Comparison of ENCODE assay signal across 15 cellular contexts in genomic region chr5:111681791-111682190, GRCh38.
DNase-seq lines count a peak whose midpoint lies in the region; ATAC-seq, FAIRE-seq and TF ChIP-seq lines count a peak whose summit lies in the region.
"Had no signal": no experiment of that assay in that cellular context is flagged by ENCODE, and none has a peak within 500 bp of the region (broad histone marks: within the 10 kb centered on the region; RNA-seq: fewer than 3 reads in every experiment).

No MANE protein-coding gene starts in this region.

- H3K4me1 ChIP-seq in endothelial cell of umbilical vein (ENCODE audit: control insufficient read depth, extremely low read depth, insufficient read depth, low read length) (peaks cover 27% of the 10 kb centered on the region), upper lobe of right lung (peaks cover 22% of the 10 kb centered on the region)

- BruUV-seq in endothelial cell of umbilical vein (replicated peaks; lab: Mats Ljungman, UMichigan) = no TSS peak

- peak overlapping the region; percentile 87 for H2AFZ ChIP-seq in endothelial cell of umbilical vein (ENCODE audit: low read depth, low read length)

- CTCF ChIA-PET in RWPE1 (lab: Yijun Ruan, JAX) (interaction anchor here (0.6 to 1.2 kb wide), 4 partner anchors 18 to 926 kb away, joined by 3 to 7 read pairs (median 4); no protein-coding TSS in a partner anchor), endothelial cell of umbilical vein (lab: Charles Lee) (interaction anchor here (1.0 to 3.7 kb wide), 7 partner anchors 13 to 150 kb away, joined by 3 to 30 read pairs (median 6); no protein-coding TSS in a partner anchor)

- POLR2A ChIA-PET in RWPE1 (lab: Yijun Ruan, JAX; ENCODE audit: low non-redundant PET) (no interaction called here), endothelial cell of umbilical vein (lab: Charles Lee) (interaction anchor here (1.0 to 1.1 kb wide), 2 partner anchors 118 to 131 kb away, joined by 5 to 6 read pairs; no protein-coding TSS in a partner anchor)

- H3K36me3 ChIP-seq in endothelial cell of umbilical vein (ENCODE audit: control insufficient read depth in 2 of 2, extremely low read depth in 1 of 2, insufficient read depth in 2 of 2, low read length in 2 of 2) (no peaks in the 10 kb centered on the region), upper lobe of right lung (no peaks in the 10 kb centered on the region)

- H3K9me3 Mint-ChIP-seq in mesothelial cell of epicardium = peaks cover 9% of the 10 kb centered on the region
- H3K9me3 Mint-ChIP-seq: CD4-positive, alpha-beta T cell; dendritic cell treated with granulocyte-macrophage colony-stimulating factor and Interleukin-4, amounts not matched to agents 40 ng/mL and 50 ng/mL, for 4 days; stimulated activated naive CD8-positive, alpha-beta T cell treated with anti-CD3 and anti-CD28 coated beads, Interleukin-15, Interleukin-2, amounts not matched to agents 100 ng/mL and 50 ng/mL, for 24 hours had no signal

- no peak for TF ChIP-seq CTCF in RWPE1 (conservative IDR thresholded peaks at IDR 0.05; ENCODE audit: low read depth)
- TF ChIP-seq CTCF in endothelial cell of umbilical vein (IDR thresholded peaks at IDR 0.05; ENCODE audit: extremely low read depth in 1 of 2, insufficient read depth in 1 of 2, low read depth in 1 of 2, low read length in 2 of 2) = no peak
- TF ChIP-seq CTCF in mesothelial cell of epicardium (IDR thresholded peaks at IDR 0.05; ENCODE audit: unreplicated experiment) = no peak
- no peak for TF ChIP-seq CTCF in upper lobe of right lung (IDR thresholded peaks at IDR 0.05)

- H3K4me3 Mint-ChIP-seq in mesothelial cell of epicardium = no peak overlapping the region
- H3K4me3 Mint-ChIP-seq: CD4-positive, alpha-beta T cell; dendritic cell treated with granulocyte-macrophage colony-stimulating factor and Interleukin-4, amounts not matched to agents 40 ng/mL and 50 ng/mL, for 4 days; stimulated activated naive CD8-positive, alpha-beta T cell treated with anti-CD3 and anti-CD28 coated beads, Interleukin-15, Interleukin-2, amounts not matched to agents 100 ng/mL and 50 ng/mL, for 24 hours had no signal

- peak overlapping the region; percentile 94 for H3K27ac Mint-ChIP-seq in mesothelial cell of epicardium
- H3K27ac Mint-ChIP-seq: CD4-positive, alpha-beta T cell; dendritic cell treated with granulocyte-macrophage colony-stimulating factor and Interleukin-4, amounts not matched to agents 40 ng/mL and 50 ng/mL, for 4 days; stimulated activated naive CD8-positive, alpha-beta T cell treated with anti-CD3 and anti-CD28 coated beads, Interleukin-15, Interleukin-2, amounts not matched to agents 100 ng/mL and 50 ng/mL, for 24 hours had no signal

- H3K9ac ChIP-seq in endothelial cell of umbilical vein (replicated peaks; ENCODE audit: extremely low read depth, insufficient read depth, low read length) = peak overlapping the region; percentile 58

- dilution Hi-C loops in endothelial cell of umbilical vein (cut with MboI; ENCODE audit: extremely low pct_ligation_motif_present, low sequenced_read_pairs) = no loop called here

- TF ChIP-seq POLR2A in endothelial cell of umbilical vein (IDR thresholded peaks at IDR 0.05; ENCODE audit: low read depth, low read length) = no peak

- H3K27ac ChIP-seq in RWPE1 (peak overlapping the region; percentile 86), endothelial cell of umbilical vein (ENCODE audit: insufficient read depth, low read depth, low read length) (peak overlapping the region; percentile 94), upper lobe of right lung (no peak overlapping the region)

- FAIRE-seq in endothelial cell of umbilical vein (lab: Jason Lieb, UNC) (no peak), urothelium cell line (lab: Jason Lieb, UNC) (no peak), GM19239 (lab: Jason Lieb, UNC) (no peak)
- FAIRE-seq: frontal cortex had no signal

- H3K9me3 ChIP-seq in endothelial cell of umbilical vein (replicated peaks; ENCODE audit: control insufficient read depth, insufficient read depth, low read length) = no peaks in the 10 kb centered on the region
- no peaks in the 10 kb centered on the region for H3K9me3 ChIP-seq in upper lobe of right lung

- H3K79me2 ChIP-seq in endothelial cell of umbilical vein (ENCODE audit: control insufficient read depth, insufficient read depth, low read length) = no peaks in the 10 kb centered on the region

- H3K4me2 ChIP-seq in endothelial cell of umbilical vein (ENCODE audit: insufficient read depth, low read length) = peak overlapping the region; percentile 53

- H4K20me1 ChIP-seq in endothelial cell of umbilical vein (replicated peaks; ENCODE audit: control insufficient read depth, extremely low read depth, insufficient read depth, low read length) = no peaks in the 10 kb centered on the region

- H3K36me3 Mint-ChIP-seq in mesothelial cell of epicardium = peaks cover 3% of the 10 kb centered on the region

- DNase-seq in RWPE1 (ENCODE audit: low spot score) (no peak), endothelial cell of umbilical vein (ENCODE audit: low read depth, low spot score) (no peak), mesothelial cell of epicardium (ENCODE audit: low spot score in 2 of 2, unreplicated experiment in 2 of 2) (no peak), upper lobe of right lung (no peak), urothelium cell line (ENCODE audit: low spot score) (no peak), T1000 (lab: John Stamatoyannopoulos, UW) (no peak), GM19239 (ENCODE audit: insufficient read length, low spot score) (no peak)
- DNase-seq: activated CD4-positive, CD25-positive, alpha-beta regulatory T cell; activated T-cell treated with anti-CD3 and anti-CD28 coated beads for 4 hours; CD4-positive, alpha-beta T cell; NCI-H2029 had no signal

- ATAC-seq in upper lobe of right lung (peak; percentile 9), HG03457 (IDR thresholded peaks at IDR 0.05; ENCODE audit: unreplicated experiment) (no peak)

- H3K4me3 ChIP-seq in endothelial cell of umbilical vein (replicated peaks in 1 of 3; ENCODE audit: insufficient read depth in 1 of 3, low read depth in 1 of 3, low read length in 3 of 3) (peak overlapping the region in 1 of 3 experiments; percentile 1), upper lobe of right lung (no peak overlapping the region)

- no peaks in the 10 kb centered on the region for H3K27me3 ChIP-seq in endothelial cell of umbilical vein (ENCODE audit: control insufficient read depth in 2 of 2, insufficient read depth in 2 of 2, low read length in 2 of 2)
- no peaks in the 10 kb centered on the region for H3K27me3 ChIP-seq in upper lobe of right lung

- intact Hi-C loops in endothelial cell of umbilical vein (cut with micrococcal nuclease) (loop anchor here (1.0 to 2.0 kb wide), 7 partner anchors 17 to 465 kb away; partner anchors contain the start of genes NREP and STARD4), upper lobe of right lung (cut with DNase I) (no loop called here)

- no peaks in the 10 kb centered on the region for H3K9me1 ChIP-seq in endothelial cell of umbilical vein (replicated peaks; ENCODE audit: control insufficient read depth, extremely low read depth, insufficient read depth, low read length)

- no peaks in the 10 kb centered on the region for H3K27me3 Mint-ChIP-seq in mesothelial cell of epicardium (ENCODE audit: low read depth)
- H3K27me3 Mint-ChIP-seq: CD4-positive, alpha-beta T cell; dendritic cell treated with granulocyte-macrophage colony-stimulating factor and Interleukin-4, amounts not matched to agents 40 ng/mL and 50 ng/mL, for 4 days; stimulated activated naive CD8-positive, alpha-beta T cell treated with anti-CD3 and anti-CD28 coated beads, Interleukin-15, Interleukin-2, amounts not matched to agents 100 ng/mL and 50 ng/mL, for 24 hours had no signal

- peaks cover 63% of the 10 kb centered on the region for H3K4me1 Mint-ChIP-seq in mesothelial cell of epicardium

TF ChIP-seq in endothelial cell of umbilical vein, 7 proteins besides CTCF, POLR2A, EP300 and RAD21:
- no peak for TF ChIP-seq POLR2AphosphoS5 (IDR thresholded peaks at IDR 0.05; ENCODE audit: insufficient read depth, low read depth, low read length)
- TF ChIP-seq FOS (IDR thresholded peaks at IDR 0.05; ENCODE audit: borderline replicate concordance, insufficient read depth, low read length) = no peak
- TF ChIP-seq GATA2 (IDR thresholded peaks at IDR 0.05; ENCODE audit: insufficient read depth, insufficient read length, low read depth, low read length) = no peak
- TF ChIP-seq MYC (IDR thresholded peaks at IDR 0.05; ENCODE audit: low read depth, low read length) = no peak
- no peak for TF ChIP-seq JUN (IDR thresholded peaks at IDR 0.05; ENCODE audit: borderline replicate concordance, insufficient read depth, insufficient read length, low read depth)
- no peak for TF ChIP-seq EZH2 (IDR thresholded peaks at IDR 0.05; ENCODE audit: borderline replicate concordance, low read depth, low read length, severe bottlenecking)
- TF ChIP-seq, protein P1, sequence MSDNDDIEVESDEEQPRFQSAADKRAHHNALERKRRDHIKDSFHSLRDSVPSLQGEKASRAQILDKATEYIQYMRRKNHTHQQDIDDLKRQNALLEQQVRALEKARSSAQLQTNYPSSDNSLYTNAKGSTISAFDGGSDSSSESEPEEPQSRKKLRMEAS (IDR thresholded peaks at IDR 0.05; ENCODE audit: insufficient read depth, insufficient read length) = no peak
